Comparison of ENCODE assay signal across 22 cellular contexts in the genomic region with DNA sequence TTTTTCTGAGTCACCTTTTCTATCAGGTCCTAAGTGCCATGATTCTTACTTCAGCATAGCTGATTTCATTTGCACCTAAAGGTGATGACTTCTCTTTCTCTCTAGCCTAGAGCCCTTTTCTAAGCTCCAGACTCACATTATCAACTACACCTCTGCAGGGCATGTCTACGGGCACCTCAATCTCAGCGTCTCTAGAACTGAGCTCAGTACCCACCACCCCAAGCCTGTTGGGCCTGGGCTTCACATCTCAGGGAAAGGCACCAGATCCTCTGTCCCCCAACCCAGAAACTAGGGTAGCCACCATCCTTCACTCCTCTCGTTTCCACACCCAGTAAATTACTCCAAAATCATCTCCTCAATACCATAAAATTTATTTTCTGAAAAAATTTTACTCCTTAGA. TPM values are rescaled to one million over a fixed set of nuclear protein-coding genes. Genes with fewer than 3 reads are reported as not detected.
DNase-seq lines count a peak whose midpoint lies in the region; ATAC-seq and TF ChIP-seq lines count a peak whose summit lies in the region.
"Had no signal": no experiment of that assay in that cellular context is flagged by ENCODE, and none has a peak within 500 bp of the region (broad histone marks: within the 10 kb centered on the region; RNA-seq: fewer than 3 reads in every experiment).

No MANE protein-coding gene starts in this region.

- H3K27me3 ChIP-seq in esophagus muscularis mucosa (no peaks in the 10 kb centered on the region), upper lobe of right lung (no peaks in the 10 kb centered on the region)
- H3K27me3 ChIP-seq: SJSA1 had no signal

- H3K9me3 ChIP-seq in esophagus muscularis mucosa, result no peaks in the 10 kb centered on the region
- no peaks in the 10 kb centered on the region for H3K9me3 ChIP-seq in upper lobe of right lung
- H3K9me3 ChIP-seq: SJSA1 had no signal

- peaks cover 2% of the 10 kb centered on the region for H3K9me3 Mint-ChIP-seq in activated CD4-positive, alpha-beta T cell treated with anti-CD3 and anti-CD28 coated beads, Interleukin-2, amount 10 ng/mL, durations not matched to agents 7 days and 5 days
- no peaks in the 10 kb centered on the region for H3K9me3 Mint-ChIP-seq in stimulated activated naive CD8-positive, alpha-beta T cell treated with anti-CD3 and anti-CD28 coated beads, Interleukin-15, amount 100 ng/mL, for 72 hours
- H3K9me3 Mint-ChIP-seq: activated T-helper 2 cell treated with anti-CD3 and anti-CD28 coated beads, Interferon-gamma antibody, Interleukin-2, Interleukin-4, amounts not matched to agents 10 μg/mL and 5 μg/mL and 100 μg/mL, durations not matched to agents 14 hours and 24 hours and 36 hours; central memory CD8-positive, alpha-beta T cell had no signal

- WGBS in esophagus muscularis mucosa, result 95% methylated on average over 3 of the region's 3 CpGs

- CTCF ChIA-PET in activated CD4-positive, alpha-beta T cell treated with anti-CD3 and anti-CD28 coated beads, Interleukin-2, amount 10 ng/mL, durations not matched to agents 7 days and 5 days (lab: Charles Lee), result interaction anchor here (1.1 to 1.2 kb wide), 2 partner anchors 14 to 99 kb away, joined by 3 read pairs; no protein-coding TSS in a partner anchor

- H3K4me1 ChIP-seq in esophagus muscularis mucosa, result no peaks in the 10 kb centered on the region
- H3K4me1 ChIP-seq in upper lobe of right lung, result no peaks in the 10 kb centered on the region
- H3K4me1 ChIP-seq: SJSA1 had no signal

- no peak for TF ChIP-seq CTCF in esophagus muscularis mucosa (IDR thresholded peaks at IDR 0.05)
- TF ChIP-seq CTCF in upper lobe of right lung (IDR thresholded peaks at IDR 0.05), result no peak

- H3K27ac ChIP-seq in esophagus muscularis mucosa (replicated peaks in 1 of 4) (peak overlapping the region in 1 of 4 donors; percentile 18), upper lobe of right lung (peak overlapping the region; percentile 17)
- H3K27ac ChIP-seq: SJSA1 had no signal

- POLR2A ChIA-PET in activated CD4-positive, alpha-beta T cell treated with anti-CD3 and anti-CD28 coated beads, Interleukin-2, amount 10 ng/mL, durations not matched to agents 7 days and 5 days (lab: Charles Lee), result no interaction called here

- no peak overlapping the region for H3K4me3 Mint-ChIP-seq in activated CD4-positive, alpha-beta T cell treated with anti-CD3 and anti-CD28 coated beads, Interleukin-2, amount 10 ng/mL, durations not matched to agents 7 days and 5 days
- no peak overlapping the region for H3K4me3 Mint-ChIP-seq in stimulated activated naive CD8-positive, alpha-beta T cell treated with anti-CD3 and anti-CD28 coated beads, Interleukin-15, amount 100 ng/mL, for 72 hours
- H3K4me3 Mint-ChIP-seq: central memory CD8-positive, alpha-beta T cell had no signal

- H3K4me3 ChIP-seq in esophagus muscularis mucosa (no peak overlapping the region), upper lobe of right lung (no peak overlapping the region)
- H3K4me3 ChIP-seq: SJSA1 had no signal

- no peak for TF ChIP-seq EP300 in esophagus muscularis mucosa (IDR thresholded peaks at IDR 0.05)

- H3K27ac Mint-ChIP-seq in activated CD4-positive, alpha-beta T cell treated with anti-CD3 and anti-CD28 coated beads, Interleukin-2, amount 10 ng/mL, durations not matched to agents 7 days and 5 days, result peak overlapping the region; percentile 1
- H3K27ac Mint-ChIP-seq in stimulated activated naive CD8-positive, alpha-beta T cell treated with anti-CD3 and anti-CD28 coated beads, Interleukin-15, amount 100 ng/mL, for 72 hours, result peak overlapping the region; percentile 1 to 52

- H3K36me3 Mint-ChIP-seq in activated CD4-positive, alpha-beta T cell treated with anti-CD3 and anti-CD28 coated beads, Interleukin-2, amount 10 ng/mL, durations not matched to agents 7 days and 5 days (ENCODE audit: low read depth), result peaks cover 45% of the 10 kb centered on the region

- intact Hi-C loops in esophagus muscularis mucosa (cut with DNase I) (no loop called here), upper lobe of right lung (cut with DNase I) (no loop called here)

- no peak for TF ChIP-seq POLR2A in esophagus muscularis mucosa (IDR thresholded peaks at IDR 0.05; ENCODE audit: low read depth)

- H3K36me3 ChIP-seq in esophagus muscularis mucosa, result peaks cover 17 to 52% (median 46%) of the 10 kb centered on the region in 4 donors
- peaks cover 52% of the 10 kb centered on the region for H3K36me3 ChIP-seq in upper lobe of right lung

- peaks cover 6% of the 10 kb centered on the region for H3K4me1 Mint-ChIP-seq in activated CD4-positive, alpha-beta T cell treated with anti-CD3 and anti-CD28 coated beads, Interleukin-2, amount 10 ng/mL, durations not matched to agents 7 days and 5 days
- peaks cover 15% of the 10 kb centered on the region for H3K4me1 Mint-ChIP-seq in stimulated activated naive CD8-positive, alpha-beta T cell treated with anti-CD3 and anti-CD28 coated beads, Interleukin-15, amount 100 ng/mL, for 72 hours
- H3K4me1 Mint-ChIP-seq: central memory CD8-positive, alpha-beta T cell; naive B cell had no signal

- DNase-seq in activated CD4-positive, alpha-beta T cell treated with anti-CD3 and anti-CD28 coated beads, Interleukin-2, amount 10 ng/mL, durations not matched to agents 7 days and 5 days, result peak; percentile 3
- DNase-seq in activated CD4-positive, alpha-beta T cell treated with anti-CD3 and anti-CD28 coated beads, Interleukin-2, amount 50 U/mL, for 1 hour, result no peak
- no peak for DNase-seq in stimulated activated naive CD8-positive, alpha-beta T cell treated with anti-CD3 and anti-CD28 coated beads, Interleukin-15, amount 100 ng/mL, for 72 hours
- DNase-seq in stimulated activated naive CD8-positive, alpha-beta T cell treated with anti-CD3 and anti-CD28 coated beads, Interleukin-15, Interleukin-2, amounts not matched to agents 100 U/mL and 50 U/mL, for 24 hours, result no peak
- peak; percentile 87 for DNase-seq in esophagus muscularis mucosa (ENCODE audit: extremely low spot score)
- no peak for DNase-seq in upper lobe of right lung
- no peak for DNase-seq in COLO829 (ENCODE audit: low spot score)
- DNase-seq: activated CD4-positive, CD25-positive, alpha-beta regulatory T cell treated with anti-CD3 and anti-CD28 coated beads, Interleukin-2, amount 50 U/mL, for 72 hours; DMS79; GF-D8; HCEC 1CT; hypothalamus; Karpas-422; naive B cell; NCI-H1436; NCI-H2081 treated with DMSO at 0.1 percent for 48 hours; NCI-H226; stimulated activated CD4-positive, alpha-beta T cell treated with anti-CD3 and anti-CD28 coated beads, Interleukin-2, amount 100 ng/mL, for 24 hours had no signal

- no peak for ATAC-seq in stimulated activated naive CD8-positive, alpha-beta T cell treated with anti-CD3 and anti-CD28 coated beads, Interleukin-15, amount 100 ng/mL, for 72 hours
- ATAC-seq in stimulated activated naive CD8-positive, alpha-beta T cell treated with anti-CD3 and anti-CD28 coated beads, Interleukin-15, Interleukin-2, amounts not matched to agents 100 U/mL and 50 U/mL, for 24 hours, result no peak
- ATAC-seq in upper lobe of right lung, result no peak
- no peak for ATAC-seq in GM19324 (IDR thresholded peaks at IDR 0.05; ENCODE audit: low FRiP score, unreplicated experiment)

- H3K27me3 Mint-ChIP-seq in activated CD4-positive, alpha-beta T cell treated with anti-CD3 and anti-CD28 coated beads, Interleukin-2, amount 10 ng/mL, durations not matched to agents 7 days and 5 days, result no peaks in the 10 kb centered on the region
- no peaks in the 10 kb centered on the region for H3K27me3 Mint-ChIP-seq in stimulated activated naive CD8-positive, alpha-beta T cell treated with anti-CD3 and anti-CD28 coated beads, Interleukin-15, amount 100 ng/mL, for 72 hours
- H3K27me3 Mint-ChIP-seq: central memory CD8-positive, alpha-beta T cell; naive B cell had no signal

RNA-seq across cellular contexts. Expression of gene PLCG1, which starts 10.6 kb away (rescaled TPM):
- 100 to 1,000 TPM; 395 to 443 TPM for total RNA-seq in activated CD4-positive, alpha-beta T cell treated with anti-CD3 and anti-CD28 coated beads, Interleukin-2, amount 10 ng/mL, durations not matched to agents 7 days and 5 days
- total RNA-seq in esophagus muscularis mucosa, result 100 to 1,000 TPM in 1 of 4 donors, 10 to 100 TPM in 3; 68.4 to 119 (median 82.5) TPM
- total RNA-seq in upper lobe of right lung, result 120 TPM

Comparison
In these comparisons a context has a peak if more than half of its experiments do, and no peak if none do; other contexts are left out.
1. DNase-seq: peak in activated CD4-positive, alpha-beta T cell treated with anti-CD3 and anti-CD28 coated beads, Interleukin-2, amount 10 ng/mL, durations not matched to agents 7 days and 5 days (single experiment) and esophagus muscularis mucosa (single experiment); none in activated CD4-positive, alpha-beta T cell treated with anti-CD3 and anti-CD28 coated beads, Interleukin-2, amount 50 U/mL, for 1 hour (single experiment), stimulated activated naive CD8-positive, alpha-beta T cell treated with anti-CD3 and anti-CD28 coated beads, Interleukin-15, amount 100 ng/mL, for 72 hours (0 of 2), stimulated activated naive CD8-positive, alpha-beta T cell treated with anti-CD3 and anti-CD28 coated beads, Interleukin-15, Interleukin-2, amounts not matched to agents 100 U/mL and 50 U/mL, for 24 hours (single experiment), upper lobe of right lung (single experiment) and COLO829 (single experiment).